In genomic region chr3:49844464-49845183, GRCh38 we compare ENCODE assay signal across 14 cellular contexts. TPM values are rescaled to one million over a fixed set of nuclear protein-coding genes. Genes with fewer than 3 reads are reported as not detected.
DNase-seq lines count a peak whose midpoint lies in the region; ATAC-seq lines count a peak whose summit lies in the region.
"Had no signal": no experiment of that assay in that cellular context is flagged by ENCODE, and none has a peak within 500 bp of the region (broad histone marks: within the 10 kb centered on the region; RNA-seq: fewer than 3 reads in every experiment).

No MANE protein-coding gene starts in this region.

- CTCF ChIA-PET in activated CD8-positive, alpha-beta memory T cell treated with anti-CD3 and anti-CD28 coated beads, Interleukin-2, amount 10 ng/mL, durations not matched to agents 7 days and 5 days (lab: Charles Lee) = interaction anchor here (1.1 to 1.8 kb wide), 3 partner anchors 8 to 43 kb away, joined by 3 to 7 read pairs (median 4); partner anchors contain the start of gene INKA1

- H3K4me3 Mint-ChIP-seq in activated CD8-positive, alpha-beta memory T cell treated with anti-CD3 and anti-CD28 coated beads, Interleukin-2, amount 10 ng/mL, durations not matched to agents 7 days and 5 days = no peak overlapping the region
- H3K4me3 Mint-ChIP-seq: CD8-positive, alpha-beta memory T cell had no signal

- DNase-seq in activated CD8-positive, alpha-beta memory T cell treated with anti-CD3 and anti-CD28 coated beads, Interleukin-2, amount 10 ng/mL, durations not matched to agents 7 days and 5 days = no peak
- no peak for DNase-seq in activated CD8-positive, alpha-beta memory T cell treated with anti-CD3 and anti-CD28 coated beads, Interleukin-2, amount 50 U/mL, for 4 hours
- DNase-seq in EL (peak; percentile 51), RPMI7951 (ENCODE audit: low read depth) (peak; percentile 21), kidney tubule cell (ENCODE audit: low spot score) (peak; percentile 13), DMS53 (lab: John Stamatoyannopoulos, UW) (no peak), COLO829 (ENCODE audit: low spot score) (no peak), NOMO-1 treated with dmso at 0.1 percent for 144 hours (lab: John Stamatoyannopoulos, UW; ENCODE audit: unreplicated experiment) (no peak)
- DNase-seq: CD8-positive, alpha-beta memory T cell; DMS79; GF-D8; H7; IMR-90 had no signal

- peaks cover 8% of the 10 kb centered on the region for H3K36me3 Mint-ChIP-seq in activated CD8-positive, alpha-beta memory T cell treated with anti-CD3 and anti-CD28 coated beads, Interleukin-2, amount 10 ng/mL, durations not matched to agents 7 days and 5 days

- no peak for ATAC-seq in activated CD8-positive, alpha-beta memory T cell treated with anti-CD3 and anti-CD28 coated beads, Interleukin-2, amount 10 ng/mL, durations not matched to agents 7 days and 5 days

- H3K4me1 Mint-ChIP-seq in activated CD8-positive, alpha-beta memory T cell treated with anti-CD3 and anti-CD28 coated beads, Interleukin-2, amount 10 ng/mL, durations not matched to agents 7 days and 5 days = no peaks in the 10 kb centered on the region
- H3K4me1 Mint-ChIP-seq: CD8-positive, alpha-beta memory T cell had no signal

- H3K27ac Mint-ChIP-seq in activated CD8-positive, alpha-beta memory T cell treated with anti-CD3 and anti-CD28 coated beads, Interleukin-2, amount 10 ng/mL, durations not matched to agents 7 days and 5 days = peak overlapping the region; percentile 4

- H3K27me3 Mint-ChIP-seq in activated CD8-positive, alpha-beta memory T cell treated with anti-CD3 and anti-CD28 coated beads, Interleukin-2, amount 10 ng/mL, durations not matched to agents 7 days and 5 days = no peaks in the 10 kb centered on the region

- no peaks in the 10 kb centered on the region for H3K9me3 Mint-ChIP-seq in activated CD8-positive, alpha-beta memory T cell treated with anti-CD3 and anti-CD28 coated beads, Interleukin-2, amount 10 ng/mL, durations not matched to agents 7 days and 5 days (ENCODE audit: low read depth)
- H3K9me3 Mint-ChIP-seq: CD8-positive, alpha-beta memory T cell had no signal

RNA-seq across cellular contexts. Expression of gene TRAIP, which starts 11.7 kb away (rescaled TPM):
- 10 to 100 TPM; 27.3 to 32.0 TPM for total RNA-seq in activated CD8-positive, alpha-beta memory T cell treated with anti-CD3 and anti-CD28 coated beads, Interleukin-2, amount 10 ng/mL, durations not matched to agents 7 days and 5 days
- total RNA-seq in RPMI7951 (2014; rRNA removed; shearing (Covaris generic)) = 13.5 and 15.0 TPM in 2 replicates

RNA-seq across cellular contexts. Expression of gene CAMKV, which starts 25.1 kb away (rescaled TPM):
- total RNA-seq in activated CD8-positive, alpha-beta memory T cell treated with anti-CD3 and anti-CD28 coated beads, Interleukin-2, amount 10 ng/mL, durations not matched to agents 7 days and 5 days = not detected
- not detected in 2 replicates for total RNA-seq in RPMI7951 (2014; rRNA removed; shearing (Covaris generic))
- total RNA-seq: IMR-90 had no signal

RNA-seq across cellular contexts. Expression of gene UBA7, which starts 30.9 kb away (rescaled TPM):
- 100 to 1,000 TPM; 149 to 212 TPM for total RNA-seq in activated CD8-positive, alpha-beta memory T cell treated with anti-CD3 and anti-CD28 coated beads, Interleukin-2, amount 10 ng/mL, durations not matched to agents 7 days and 5 days
- total RNA-seq in RPMI7951 (2014; rRNA removed; shearing (Covaris generic)) = 22.3 and 27.2 TPM in 2 replicates

RNA-seq across cellular contexts. Expression of gene INKA1, which starts 41.6 kb away (rescaled TPM):
- under 1 TPM; 0.73 to 0.85 TPM for total RNA-seq in activated CD8-positive, alpha-beta memory T cell treated with anti-CD3 and anti-CD28 coated beads, Interleukin-2, amount 10 ng/mL, durations not matched to agents 7 days and 5 days
- total RNA-seq in RPMI7951 (2014; rRNA removed; shearing (Covaris generic)) = 4.1 and 6.6 TPM in 2 replicates

RNA-seq across cellular contexts. Expression of gene CDHR4, which starts 45.0 kb away (rescaled TPM):
- total RNA-seq in activated CD8-positive, alpha-beta memory T cell treated with anti-CD3 and anti-CD28 coated beads, Interleukin-2, amount 10 ng/mL, durations not matched to agents 7 days and 5 days = under 1 TPM in 1 of 2 experiments, not detected in 1; 0.16 TPM
- total RNA-seq in RPMI7951 (2014; rRNA removed; shearing (Covaris generic)) = not detected in 2 replicates
- total RNA-seq: A673; CD8-positive, alpha-beta memory T cell; H7; IMR-90 had no signal

Comparison
In these comparisons a context has a peak if more than half of its experiments do, and no peak if none do; other contexts are left out.
1. DNase-seq: peak in EL (single experiment), RPMI7951 (single experiment) and kidney tubule cell (single experiment); none in activated CD8-positive, alpha-beta memory T cell treated with anti-CD3 and anti-CD28 coated beads, Interleukin-2, amount 10 ng/mL, durations not matched to agents 7 days and 5 days (single experiment), activated CD8-positive, alpha-beta memory T cell treated with anti-CD3 and anti-CD28 coated beads, Interleukin-2, amount 50 U/mL, for 4 hours (single experiment), DMS53 (single experiment), COLO829 (single experiment) and NOMO-1 treated with dmso at 0.1 percent for 144 hours (single experiment).